In the genomic region with DNA sequence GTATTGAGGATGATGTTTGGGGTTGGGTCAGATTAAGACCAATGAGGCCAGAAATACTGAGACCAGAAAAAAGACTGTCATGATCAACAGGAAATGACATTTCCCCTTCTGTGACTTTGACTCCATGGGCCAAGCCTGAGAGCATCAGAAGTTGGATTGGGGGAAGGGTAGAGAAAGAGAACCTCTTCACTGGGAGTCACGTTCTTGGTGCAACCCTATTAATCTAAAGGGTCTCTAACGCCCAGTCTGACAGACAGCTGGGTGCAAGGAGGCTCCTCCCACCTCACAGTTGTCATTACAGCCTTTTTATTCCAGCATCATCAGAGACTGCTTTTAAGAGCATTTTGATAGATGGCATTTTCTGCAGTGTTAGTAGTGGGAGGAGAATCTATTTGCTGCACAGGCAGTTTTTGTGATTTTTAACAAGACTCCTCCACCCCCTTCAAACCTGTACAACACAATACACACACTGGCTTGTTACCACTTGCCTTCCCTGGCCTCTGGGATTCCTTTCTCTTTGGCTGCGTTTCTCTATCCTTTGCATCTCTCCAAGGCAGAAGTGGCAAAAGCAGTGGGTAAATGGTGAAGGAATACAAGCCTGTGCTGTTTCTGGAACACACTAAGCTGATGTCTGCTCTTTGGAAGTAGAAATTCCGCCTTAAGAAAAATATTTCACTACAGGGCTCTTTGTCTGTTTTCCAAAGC, we compare ENCODE assay signal across 17 cellular contexts.
A peak's percentile ranks its signal among the peaks of the same experiment; 100 is the strongest.
DNase-seq lines count a peak whose midpoint lies in the region; ATAC-seq and TF ChIP-seq lines count a peak whose summit lies in the region.
"Had no signal": no experiment of that assay in that cellular context is flagged by ENCODE, and none has a peak within 500 bp of the region (broad histone marks: within the 10 kb centered on the region; RNA-seq: fewer than 3 reads in every experiment).

No MANE protein-coding gene starts in this region.

- H3K4me2 ChIP-seq in OCI-LY1 (ENCODE audit: low read length) (peak overlapping the region; percentile 47), fibroblast of lung (ENCODE audit: extremely low read depth, insufficient read depth, low read length) (no peak overlapping the region)

- H3K36me3 ChIP-seq in HEK293 (ENCODE audit: control insufficient read depth in 2 of 2, insufficient read depth in 1 of 2, low read length in 2 of 2): no peaks in the 10 kb centered on the region
- no peaks in the 10 kb centered on the region for H3K36me3 ChIP-seq in OCI-LY1 (ENCODE audit: insufficient read depth, low read length)
- H3K36me3 ChIP-seq in fibroblast of lung (ENCODE audit: control insufficient read depth, insufficient read depth, low read length): no peaks in the 10 kb centered on the region
- no peaks in the 10 kb centered on the region for H3K36me3 ChIP-seq in prostate gland

- H3K4me3 Mint-ChIP-seq in activated T-cell treated with anti-CD3 and anti-CD28 coated beads, Interleukin-2, amount 50 U/mL, for 24 hours: no peak overlapping the region
- H3K4me3 Mint-ChIP-seq: activated CD4-positive, alpha-beta memory T cell treated with anti-CD3 and anti-CD28 coated beads for 36 hours; activated naive CD8-positive, alpha-beta T cell treated with anti-CD3 and anti-CD28 coated beads, Interleukin-2, amount 10 ng/mL, durations not matched to agents 7 days and 5 days had no signal

- DNase-seq in fibroblast of lung (ENCODE audit: low read depth in 2 of 2) (no peak), prostate gland (ENCODE audit: low spot score) (peak; percentile 58), C1 segment of cervical spinal cord (lab: John Stamatoyannopoulos, UW) (no peak)
- DNase-seq in activated T-cell treated with anti-CD3 and anti-CD28 coated beads, Interleukin-2, amount 50 U/mL, for 24 hours: no peak
- DNase-seq: activated CD4-positive, alpha-beta memory T cell treated with anti-CD3 and anti-CD28 coated beads for 36 hours; activated naive CD8-positive, alpha-beta T cell treated with anti-CD3 and anti-CD28 coated beads, Interleukin-2, amount 10 ng/mL, durations not matched to agents 7 days and 5 days; activated T-cell treated with anti-CD3 and anti-CD28 coated beads, Interleukin-2, amount 50 U/mL, for 48 hours; dermis blood vessel endothelial cell; DMS53; glutamatergic neuron; Kasumi-1; NCI-H524 treated with DMSO at 0.1 percent for 48 hours; stimulated activated CD4-positive, alpha-beta T cell treated with anti-CD3 and anti-CD28 coated beads, Interleukin-4, amount 100 ng/mL, for 1 hour; stimulated activated CD8-positive, alpha-beta memory T cell treated with anti-CD3 and anti-CD28 coated beads, Interleukin-4, amount 100 ng/mL, for 48 hours had no signal

- no peaks in the 10 kb centered on the region for H3K27me3 Mint-ChIP-seq in activated T-cell treated with anti-CD3 and anti-CD28 coated beads, Interleukin-2, amount 50 U/mL, for 24 hours
- H3K27me3 Mint-ChIP-seq: activated CD4-positive, alpha-beta memory T cell treated with anti-CD3 and anti-CD28 coated beads for 36 hours; activated naive CD8-positive, alpha-beta T cell treated with anti-CD3 and anti-CD28 coated beads, Interleukin-2, amount 10 ng/mL, durations not matched to agents 7 days and 5 days had no signal

- H3F3A ChIP-seq in OCI-LY1 (ENCODE audit: insufficient read depth, low read length): no peaks in the 10 kb centered on the region

- H3K9me3 Mint-ChIP-seq in activated T-cell treated with anti-CD3 and anti-CD28 coated beads, Interleukin-2, amount 50 U/mL, for 24 hours: peaks cover 2% of the 10 kb centered on the region

- ATAC-seq in activated CD4-positive, CD25-positive, alpha-beta regulatory T cell treated with anti-CD3 and anti-CD28 coated beads, Interleukin-2, amount 50 U/mL, for 24 hours: no peak

- H3K9ac ChIP-seq in OCI-LY1 (ENCODE audit: low read length) (peak overlapping the region; percentile 21; the same call in 1 of the 2 replicates), fibroblast of lung (ENCODE audit: insufficient read depth, low read length) (no peak overlapping the region)

- H3K4me1 Mint-ChIP-seq in activated T-cell treated with anti-CD3 and anti-CD28 coated beads, Interleukin-2, amount 50 U/mL, for 24 hours (ENCODE audit: low read depth): no peaks in the 10 kb centered on the region
- H3K4me1 Mint-ChIP-seq: activated naive CD8-positive, alpha-beta T cell treated with anti-CD3 and anti-CD28 coated beads, Interleukin-2, amount 10 ng/mL, durations not matched to agents 7 days and 5 days had no signal

- H3K4me3 ChIP-seq in HEK293 (ENCODE audit: low read depth, low read length) (no peak overlapping the region), OCI-LY1 (ENCODE audit: low read depth, low read length, poor library complexity, severe bottlenecking) (no peak overlapping the region), fibroblast of lung (replicated peaks in 1 of 4; ENCODE audit: control extremely low read depth in 1 of 4, insufficient read depth in 1 of 4, low read depth in 3 of 4, low read length in 4 of 4) (no peak overlapping the region), prostate gland (no peak overlapping the region)

- H3K9me2 ChIP-seq in OCI-LY1 (ENCODE audit: low read depth, low read length): no peaks in the 10 kb centered on the region

- peak overlapping the region; percentile 98 for H2AFZ ChIP-seq in OCI-LY1 (ENCODE audit: low read length)
- H2AFZ ChIP-seq in fibroblast of lung (ENCODE audit: low read length): peak overlapping the region; percentile 4

- H3K4me1 ChIP-seq in HEK293 (ENCODE audit: control insufficient read depth, insufficient read depth, low read length) (peaks cover 28% of the 10 kb centered on the region), OCI-LY1 (ENCODE audit: insufficient read depth, low read length, severe bottlenecking) (peaks cover 38% of the 10 kb centered on the region), fibroblast of lung (ENCODE audit: control insufficient read depth, extremely low read depth, insufficient read depth, low read length) (no peaks in the 10 kb centered on the region), prostate gland (replicated peaks) (peaks cover 4% of the 10 kb centered on the region)

- CTCF ChIA-PET in HEK293 (lab: Yijun Ruan, JAX): interaction anchor here (0.8 kb wide), 1 partner anchor 142 kb away, joined by 3 read pairs; no protein-coding TSS in a partner anchor

- H3K79me2 ChIP-seq in OCI-LY1 (ENCODE audit: insufficient read depth, low read length): no peaks in the 10 kb centered on the region
- H3K79me2 ChIP-seq in fibroblast of lung (ENCODE audit: control insufficient read depth, insufficient read depth, low read length): no peaks in the 10 kb centered on the region

- TF ChIP-seq CTCF in HEK293 (tag by site-specific recombination; IDR thresholded peaks at IDR 0.05): no peak
- TF ChIP-seq CTCF in OCI-LY1 (IDR thresholded peaks at IDR 0.05; ENCODE audit: low read length): no peak
- TF ChIP-seq CTCF in fibroblast of lung (conservative IDR thresholded peaks at IDR 0.05 in 1 of 2, IDR thresholded peaks at IDR 0.05 in 1 of 2; ENCODE audit: low read depth in 1 of 2, low read length in 2 of 2): no peak
- no peak for TF ChIP-seq CTCF in prostate gland (IDR thresholded peaks at IDR 0.05)

- H3K27ac Mint-ChIP-seq in activated T-cell treated with anti-CD3 and anti-CD28 coated beads, Interleukin-2, amount 50 U/mL, for 24 hours: no peak overlapping the region
- H3K27ac Mint-ChIP-seq: activated CD4-positive, alpha-beta memory T cell treated with anti-CD3 and anti-CD28 coated beads for 36 hours; activated naive CD8-positive, alpha-beta T cell treated with anti-CD3 and anti-CD28 coated beads, Interleukin-2, amount 10 ng/mL, durations not matched to agents 7 days and 5 days had no signal

- 25% methylated on average over 4 of the region's 4 CpGs for WGBS in prostate gland

- POLR2A ChIA-PET in HEK293 (lab: Yijun Ruan, JAX): no interaction called here

- no peaks in the 10 kb centered on the region for H3K36me3 Mint-ChIP-seq in activated T-cell treated with anti-CD3 and anti-CD28 coated beads, Interleukin-2, amount 50 U/mL, for 24 hours (ENCODE audit: low read depth)
- H3K36me3 Mint-ChIP-seq: activated CD4-positive, alpha-beta memory T cell treated with anti-CD3 and anti-CD28 coated beads for 36 hours; activated naive CD8-positive, alpha-beta T cell treated with anti-CD3 and anti-CD28 coated beads, Interleukin-2, amount 10 ng/mL, durations not matched to agents 7 days and 5 days had no signal

- no peaks in the 10 kb centered on the region for H3K9me3 ChIP-seq in HEK293 (ENCODE audit: control insufficient read depth, insufficient read depth, low read depth, low read length)
- H3K9me3 ChIP-seq in OCI-LY1 (ENCODE audit: low read length): no peaks in the 10 kb centered on the region
- no peaks in the 10 kb centered on the region for H3K9me3 ChIP-seq in fibroblast of lung (ENCODE audit: control insufficient read depth, insufficient read depth, low read depth, low read length)
- H3K9me3 ChIP-seq in prostate gland: no peaks in the 10 kb centered on the region

- no peaks in the 10 kb centered on the region for H3K27me3 ChIP-seq in OCI-LY1 (ENCODE audit: insufficient read depth, low read length)
- no peaks in the 10 kb centered on the region for H3K27me3 ChIP-seq in fibroblast of lung (ENCODE audit: control insufficient read depth, insufficient read depth, low read length)
- no peaks in the 10 kb centered on the region for H3K27me3 ChIP-seq in prostate gland (replicated peaks; ENCODE audit: insufficient read depth)

- no peak for TF ChIP-seq POLR2A in prostate gland (IDR thresholded peaks at IDR 0.05)

- no peaks in the 10 kb centered on the region for H4K20me1 ChIP-seq in OCI-LY1 (ENCODE audit: insufficient read depth, low read length)
- H4K20me1 ChIP-seq in fibroblast of lung (ENCODE audit: control insufficient read depth, extremely low read depth, insufficient read depth, low read length): no peaks in the 10 kb centered on the region

- intact Hi-C loops in prostate gland (cut with DNase I): no loop called here

- H3K27ac ChIP-seq in HEK293 (ENCODE audit: extremely low read depth, low read depth, low read length) (no peak overlapping the region), OCI-LY1 (ENCODE audit: low read depth, low read length, poor library complexity, severe bottlenecking) (peak overlapping the region; percentile 70), fibroblast of lung (ENCODE audit: insufficient read depth, low read length) (no peak overlapping the region), prostate gland (peak overlapping the region in 1 of 2 donors; percentile 27)

TF ChIP-seq in HEK293, 187 proteins besides CTCF, POLR2A, EP300 and RAD21 (continues in another document):
- TF ChIP-seq ZFP69B (tag by site-specific recombination; IDR thresholded peaks at IDR 0.05): no peak
- no peak for TF ChIP-seq YY1 (tag by site-specific recombination; IDR thresholded peaks at IDR 0.05)
- no peak for TF ChIP-seq SCRT2 (tag by site-specific recombination; IDR thresholded peaks at IDR 0.05)
- TF ChIP-seq ZNF549 (tag by site-specific recombination; IDR thresholded peaks at IDR 0.05): no peak
- TF ChIP-seq ZNF391 (tag by site-specific recombination; IDR thresholded peaks at IDR 0.05; ENCODE audit: borderline replicate concordance, low read depth): no peak
- no peak for TF ChIP-seq ZBTB8A (tag by site-specific recombination; IDR thresholded peaks at IDR 0.05)
